Comparison of ENCODE assay signal across 9 cellular contexts in genomic region chr5:39624268-39624886, GRCh38.
DNase-seq lines count a peak whose midpoint lies in the region; ATAC-seq and TF ChIP-seq lines count a peak whose summit lies in the region.
"Had no signal": no experiment of that assay in that cellular context is flagged by ENCODE, and none has a peak within 500 bp of the region (broad histone marks: within the 10 kb centered on the region; RNA-seq: fewer than 3 reads in every experiment).

No MANE protein-coding gene starts in this region.

- no peaks in the 10 kb centered on the region for H3K4me1 ChIP-seq in naive thymus-derived CD4-positive, alpha-beta T cell (ENCODE audit: control insufficient read depth in 2 of 2, insufficient read depth in 2 of 2, low read length in 2 of 2)
- no peaks in the 10 kb centered on the region for H3K4me1 ChIP-seq in spleen

- TF ChIP-seq CTCF in RWPE1 (conservative IDR thresholded peaks at IDR 0.05; ENCODE audit: low read depth) (no peak), spleen (IDR thresholded peaks at IDR 0.05 in 8 of 11, conservative IDR thresholded peaks at IDR 0.05 in 3 of 11) (no peak)

- no peak overlapping the region for H3K27ac Mint-ChIP-seq in activated CD4-positive, alpha-beta memory T cell treated with anti-CD3 and anti-CD28 coated beads for 36 hours
- no peak overlapping the region for H3K27ac Mint-ChIP-seq in naive thymus-derived CD4-positive, alpha-beta T cell

- H3K9me3 ChIP-seq in naive thymus-derived CD4-positive, alpha-beta T cell (ENCODE audit: control insufficient read depth in 2 of 3, low read length in 3 of 3), result no peaks in the 10 kb centered on the region
- no peaks in the 10 kb centered on the region for H3K9me3 ChIP-seq in spleen

- no peak for TF ChIP-seq POLR2A in spleen (IDR thresholded peaks at IDR 0.05)

- POLR2A ChIA-PET in RWPE1 (lab: Yijun Ruan, JAX; ENCODE audit: low non-redundant PET), result no interaction called here
- POLR2A ChIA-PET in activated CD4-positive, alpha-beta memory T cell treated with anti-CD3 and anti-CD28 coated beads for 36 hours (lab: Charles Lee), result no interaction called here
- POLR2A ChIA-PET in naive thymus-derived CD4-positive, alpha-beta T cell (lab: Charles Lee), result no interaction called here

- CTCF ChIA-PET in RWPE1 (lab: Yijun Ruan, JAX), result interaction anchor here (0.6 kb wide), 1 partner anchor 45 kb away, joined by 4 read pairs; no protein-coding TSS in a partner anchor
- CTCF ChIA-PET in activated CD4-positive, alpha-beta memory T cell treated with anti-CD3 and anti-CD28 coated beads for 36 hours (lab: Charles Lee), result no interaction called here
- CTCF ChIA-PET in naive thymus-derived CD4-positive, alpha-beta T cell (lab: Charles Lee), result no interaction called here

- H3K27me3 Mint-ChIP-seq in activated CD4-positive, alpha-beta memory T cell treated with anti-CD3 and anti-CD28 coated beads for 36 hours, result peaks cover 10% of the 10 kb centered on the region
- peaks cover 2 to 38% (median 27%) of the 10 kb centered on the region in 5 donors for H3K27me3 Mint-ChIP-seq in naive thymus-derived CD4-positive, alpha-beta T cell

- H3K4me3 ChIP-seq in naive thymus-derived CD4-positive, alpha-beta T cell (ENCODE audit: low read length), result no peak overlapping the region
- no peak overlapping the region for H3K4me3 ChIP-seq in spleen

- no peaks in the 10 kb centered on the region for H3K36me3 ChIP-seq in naive thymus-derived CD4-positive, alpha-beta T cell (ENCODE audit: control insufficient read depth in 2 of 3, insufficient read depth in 3 of 3, low read length in 3 of 3)
- no peaks in the 10 kb centered on the region for H3K36me3 ChIP-seq in spleen

- DNase-seq in Caki2 (ENCODE audit: low read depth) (peak; percentile 42), RWPE1 (ENCODE audit: low spot score) (peak; percentile 73), kidney glomerular epithelial cell (lab: John Stamatoyannopoulos, UW) (peak; percentile 42), NAMALWA (ENCODE audit: low spot score) (no peak), spleen (no peak)
- DNase-seq in activated CD4-positive, alpha-beta memory T cell treated with anti-CD3 and anti-CD28 coated beads for 36 hours, result no peak
- no peak for DNase-seq in naive thymus-derived CD4-positive, alpha-beta T cell
- DNase-seq: stimulated activated CD4-positive, alpha-beta T cell treated with anti-CD3 and anti-CD28 coated beads, Interleukin-4, amount 100 ng/mL, for 1 hour had no signal

- H3K27ac ChIP-seq in RWPE1 (no peak overlapping the region), spleen (no peak overlapping the region)
- H3K27ac ChIP-seq in naive thymus-derived CD4-positive, alpha-beta T cell (ENCODE audit: low read depth, low read length), result no peak overlapping the region

- H3K36me3 Mint-ChIP-seq in activated CD4-positive, alpha-beta memory T cell treated with anti-CD3 and anti-CD28 coated beads for 36 hours, result no peaks in the 10 kb centered on the region
- H3K36me3 Mint-ChIP-seq in naive thymus-derived CD4-positive, alpha-beta T cell, result no peaks in the 10 kb centered on the region

- in situ Hi-C loops in Caki2 (cut with HindIII; ENCODE audit: low pct_unique_long_range_greater_than_20kb, low sequenced_read_pairs), result no loop called here

- intact Hi-C loops in activated CD4-positive, alpha-beta memory T cell treated with anti-CD3 and anti-CD28 coated beads for 36 hours (cut with micrococcal nuclease), result no loop called here
- intact Hi-C loops in naive thymus-derived CD4-positive, alpha-beta T cell (cut with micrococcal nuclease), result no loop called here
- intact Hi-C loops in spleen (cut with DNase I; ENCODE audit: low total_unique reads), result no loop called here

- H3K4me1 Mint-ChIP-seq in activated CD4-positive, alpha-beta memory T cell treated with anti-CD3 and anti-CD28 coated beads for 36 hours (ENCODE audit: low read depth), result no peaks in the 10 kb centered on the region
- H3K4me1 Mint-ChIP-seq in naive thymus-derived CD4-positive, alpha-beta T cell, result no peaks in the 10 kb centered on the region

- ATAC-seq in HG02678 (IDR thresholded peaks at IDR 0.05; ENCODE audit: unreplicated experiment), result peak; percentile 71
- no peak for ATAC-seq in naive thymus-derived CD4-positive, alpha-beta T cell

- H3K9me3 Mint-ChIP-seq in activated CD4-positive, alpha-beta memory T cell treated with anti-CD3 and anti-CD28 coated beads for 36 hours, result no peaks in the 10 kb centered on the region
- H3K9me3 Mint-ChIP-seq in naive thymus-derived CD4-positive, alpha-beta T cell, result peaks cover 0 to 1% (median 0%) of the 10 kb centered on the region in 11 donors

- 71 to 97% (median 83%) methylated on average over 1 of the region's 1 CpG for WGBS in spleen, 5 donors

- H3K27me3 ChIP-seq in naive thymus-derived CD4-positive, alpha-beta T cell (ENCODE audit: control insufficient read depth in 2 of 2, insufficient read depth in 2 of 2, low read length in 2 of 2), result no peaks in the 10 kb centered on the region
- no peaks in the 10 kb centered on the region for H3K27me3 ChIP-seq in spleen (replicated peaks in 1 of 7)

- no peak overlapping the region for H3K4me3 Mint-ChIP-seq in activated CD4-positive, alpha-beta memory T cell treated with anti-CD3 and anti-CD28 coated beads for 36 hours
- no peak overlapping the region for H3K4me3 Mint-ChIP-seq in naive thymus-derived CD4-positive, alpha-beta T cell

Comparison
In these comparisons a context has a peak if more than half of its experiments do, and no peak if none do; other contexts are left out.
1. DNase-seq: peak in Caki2 (single experiment), RWPE1 (single experiment) and kidney glomerular epithelial cell (single experiment); none in NAMALWA (single experiment), activated CD4-positive, alpha-beta memory T cell treated with anti-CD3 and anti-CD28 coated beads for 36 hours (single experiment), naive thymus-derived CD4-positive, alpha-beta T cell (0 of 9) and spleen (single experiment).